In genomic region chr15:70100495-70101331, GRCh38 we compare ENCODE assay signal across 8 cellular contexts. TPM values are rescaled to one million over a fixed set of nuclear protein-coding genes. Genes with fewer than 3 reads are reported as not detected.
A peak's percentile ranks its signal among the peaks of the same experiment; 100 is the strongest.
DNase-seq lines count a peak whose midpoint lies in the region; ATAC-seq, FAIRE-seq and TF ChIP-seq lines count a peak whose summit lies in the region.

No MANE protein-coding gene starts in this region.

- ATAC-seq in HG02938 (IDR thresholded peaks at IDR 0.05; ENCODE audit: unreplicated experiment) (no peak), GM19324 (IDR thresholded peaks at IDR 0.05; ENCODE audit: low FRiP score, unreplicated experiment) (no peak)

- dilution Hi-C loops in keratinocyte (cut with MboI; ENCODE audit: extremely low pct_ligation_motif_present, low sequenced_read_pairs), result no loop called here

- peak overlapping the region in 6 of 8 donors; percentile 29 to 97 (median 60) for H3K27ac Mint-ChIP-seq in CD8-positive, alpha-beta memory T cell

- peaks cover 32% of the 10 kb centered on the region for H3K4me1 ChIP-seq in CD8-positive, alpha-beta memory T cell (ENCODE audit: insufficient read depth, low read length)
- peaks cover 19% of the 10 kb centered on the region for H3K4me1 ChIP-seq in keratinocyte (ENCODE audit: control insufficient read depth, extremely low read depth, insufficient read depth, low read length)

- H3K27me3 ChIP-seq in CD8-positive, alpha-beta memory T cell (ENCODE audit: insufficient read depth, low read length, poor library complexity, severe bottlenecking), result no peaks in the 10 kb centered on the region
- H3K27me3 ChIP-seq in keratinocyte (ENCODE audit: control insufficient read depth, extremely low read depth, insufficient read depth, low read length), result peaks cover 41% of the 10 kb centered on the region

- peak overlapping the region; percentile 41 for H3K9ac ChIP-seq in keratinocyte (ENCODE audit: control insufficient read depth, extremely low read depth, insufficient read depth, low read length)

- H3K9me1 ChIP-seq in keratinocyte (ENCODE audit: control insufficient read depth, extremely low read depth, insufficient read depth, low read length), result no peaks in the 10 kb centered on the region

- no peaks in the 10 kb centered on the region for H3K9me3 ChIP-seq in CD8-positive, alpha-beta memory T cell (ENCODE audit: low read length)
- H3K9me3 ChIP-seq in KOPT-K1 (ENCODE audit: insufficient read depth, low read length, poor library complexity, severe bottlenecking) (no peaks in the 10 kb centered on the region), keratinocyte (ENCODE audit: control insufficient read depth, low read depth, low read length) (no peaks in the 10 kb centered on the region)

- peak overlapping the region; percentile 91 to 98 (median 94) for H3K4me3 Mint-ChIP-seq in CD8-positive, alpha-beta memory T cell

- H3K36me3 Mint-ChIP-seq in CD8-positive, alpha-beta memory T cell, result peaks cover 0 to 18% (median 0%) of the 10 kb centered on the region in 3 donors

- CTCF ChIA-PET in CD8-positive, alpha-beta memory T cell (lab: Charles Lee), result interaction anchor here (0.7 to 1.7 kb wide), 9 partner anchors 8 to 387 kb away, joined by 3 to 5 read pairs (median 3); no protein-coding TSS in a partner anchor

- no peaks in the 10 kb centered on the region for H4K20me1 ChIP-seq in keratinocyte (ENCODE audit: control insufficient read depth, extremely low read depth, insufficient read depth, low read length)

- H3K79me2 ChIP-seq in keratinocyte (ENCODE audit: control insufficient read depth, insufficient read depth, low read length), result peaks cover 6% of the 10 kb centered on the region

- H3K36me3 ChIP-seq in CD8-positive, alpha-beta memory T cell (ENCODE audit: insufficient read depth, low read length), result no peaks in the 10 kb centered on the region
- H3K36me3 ChIP-seq in KOPT-K1 (ENCODE audit: insufficient read depth, low read length) (no peaks in the 10 kb centered on the region), keratinocyte (ENCODE audit: control insufficient read depth in 2 of 2, extremely low read depth in 1 of 2, insufficient read depth in 2 of 2, low read length in 2 of 2) (no peaks in the 10 kb centered on the region)

- TF ChIP-seq CTCF in astrocyte of the cerebellum (IDR thresholded peaks at IDR 0.05; ENCODE audit: low read depth, low read length, missing control alignments) (peak; percentile 25), keratinocyte (optimal IDR thresholded peaks at IDR 0.05 in 1 of 3, IDR thresholded peaks at IDR 0.05 in 1 of 3, conservative IDR thresholded peaks at IDR 0.05 in 1 of 3; ENCODE audit: extremely low read depth in 1 of 3, insufficient read depth in 2 of 3, low read length in 3 of 3) (peak in 2 of 3 experiments; percentile 11 to 39)

- H3K9me3 Mint-ChIP-seq in CD8-positive, alpha-beta memory T cell, result peaks cover 0 to 3% (median 0%) of the 10 kb centered on the region in 5 donors

- FAIRE-seq in keratinocyte (lab: Jason Lieb, UNC), result no peak

- DNase-seq in CD8-positive, alpha-beta memory T cell, result peak; percentile 55 to 76 (median 66)
- DNase-seq in T-helper 22 cell (ENCODE audit: low read depth) (peak; percentile 45), astrocyte of the cerebellum (ENCODE audit: low read depth) (no peak), keratinocyte (ENCODE audit: low read depth, low spot score) (no peak)
- peak; percentile 56 to 60 for DNase-seq in stimulated activated CD4-positive, alpha-beta T cell treated with anti-CD3 and anti-CD28 coated beads, Interleukin-1b, Interleukin-23, amount 100 ng/mL, for 4 hours (ENCODE audit: low read depth in 2 of 2)

- peak overlapping the region; percentile 41 for H3K27ac ChIP-seq in CD8-positive, alpha-beta memory T cell (ENCODE audit: low read depth, low read length)
- peak overlapping the region; percentile 10 for H3K27ac ChIP-seq in KOPT-K1 (ENCODE audit: low read depth, low read length, poor library complexity, severe bottlenecking)
- H3K27ac ChIP-seq in keratinocyte (ENCODE audit: control insufficient read depth, insufficient read depth, low read length), result no peak overlapping the region

- in situ Hi-C loops in astrocyte of the cerebellum (cut with HindIII; ENCODE audit: low sequenced_read_pairs), result no loop called here

- H3K4me1 Mint-ChIP-seq in CD8-positive, alpha-beta memory T cell, result peaks cover 24 to 34% (median 27%) of the 10 kb centered on the region in 3 donors

- peak overlapping the region; percentile 42 for H3K4me2 ChIP-seq in keratinocyte (ENCODE audit: control insufficient read depth, extremely low read depth, insufficient read depth, low read depth, low read length)

- H3K27me3 Mint-ChIP-seq in CD8-positive, alpha-beta memory T cell, result peaks cover 4 to 23% of the 10 kb centered on the region in 2 donors

- POLR2A ChIA-PET in CD8-positive, alpha-beta memory T cell (lab: Charles Lee), result interaction anchor here (1.0 to 1.6 kb wide), 5 partner anchors 158 to 648 kb away, joined by 3 to 8 read pairs (median 4); partner anchors contain the start of gene RPLP1

- H2AFZ ChIP-seq in keratinocyte (ENCODE audit: control insufficient read depth, low read length), result peak overlapping the region; percentile 54

- H3K4me3 ChIP-seq in CD8-positive, alpha-beta memory T cell (ENCODE audit: low read length), result peak overlapping the region; percentile 86
- H3K4me3 ChIP-seq in astrocyte of the cerebellum (ENCODE audit: low read depth, low read length) (no peak overlapping the region), keratinocyte (ENCODE audit: control insufficient read depth in 2 of 3, extremely low read depth in 1 of 3, insufficient read depth in 2 of 3, low read depth in 1 of 3, low read length in 3 of 3) (peak overlapping the region; percentile 8 to 53 (median 10))

RNA-seq across cellular contexts. Expression of gene TLE3, which starts 3.0 kb away (rescaled TPM):
- total RNA-seq in CD8-positive, alpha-beta memory T cell, result 10 to 100 TPM; 73.1 to 76.5 TPM
- 19.4 TPM for polyA plus RNA-seq in CD8-positive, alpha-beta memory T cell
- 8.3 to 23.9 TPM (median 10.9 TPM) in 3 replicates for polyA plus RNA-seq in keratinocyte
- 46.1 TPM for polyA plus RNA-seq in keratinocyte (2011; ENCODE audit: low read depth)
- 8.0 and 14.8 TPM in 2 replicates for polyA plus RNA-seq in keratinocyte (2011; cell fraction: cytosol; rRNA removed)
- 43.0 and 48.2 TPM in 2 replicates for polyA plus RNA-seq in keratinocyte (2011; cell fraction: nucleus; rRNA removed)
- 26.1 and 43.9 TPM in 2 replicates for polyA plus RNA-seq in keratinocyte (2012; ENCODE audit: low replicate concordance)
- polyA minus RNA-seq in keratinocyte, result 27.2 to 54.5 TPM (median 38.6 TPM) in 3 replicates
- polyA minus RNA-seq in keratinocyte (2011; cell fraction: cytosol; rRNA and poly(A)+ RNA removed), result 30.5 TPM
- 57.5 and 64.5 TPM in 2 replicates for polyA minus RNA-seq in keratinocyte (2011; cell fraction: nucleus; rRNA and poly(A)+ RNA removed)

Comparison
In these comparisons a context has a peak if more than half of its experiments do, and no peak if none do; other contexts are left out.
1. DNase-seq: peak in CD8-positive, alpha-beta memory T cell (5 of 5), T-helper 22 cell (single experiment) and stimulated activated CD4-positive, alpha-beta T cell treated with anti-CD3 and anti-CD28 coated beads, Interleukin-1b, Interleukin-23, amount 100 ng/mL, for 4 hours (2 of 2); none in astrocyte of the cerebellum (single experiment) and keratinocyte (single experiment).